ENCODE assay signal across 23 cellular contexts in the genomic region with DNA sequence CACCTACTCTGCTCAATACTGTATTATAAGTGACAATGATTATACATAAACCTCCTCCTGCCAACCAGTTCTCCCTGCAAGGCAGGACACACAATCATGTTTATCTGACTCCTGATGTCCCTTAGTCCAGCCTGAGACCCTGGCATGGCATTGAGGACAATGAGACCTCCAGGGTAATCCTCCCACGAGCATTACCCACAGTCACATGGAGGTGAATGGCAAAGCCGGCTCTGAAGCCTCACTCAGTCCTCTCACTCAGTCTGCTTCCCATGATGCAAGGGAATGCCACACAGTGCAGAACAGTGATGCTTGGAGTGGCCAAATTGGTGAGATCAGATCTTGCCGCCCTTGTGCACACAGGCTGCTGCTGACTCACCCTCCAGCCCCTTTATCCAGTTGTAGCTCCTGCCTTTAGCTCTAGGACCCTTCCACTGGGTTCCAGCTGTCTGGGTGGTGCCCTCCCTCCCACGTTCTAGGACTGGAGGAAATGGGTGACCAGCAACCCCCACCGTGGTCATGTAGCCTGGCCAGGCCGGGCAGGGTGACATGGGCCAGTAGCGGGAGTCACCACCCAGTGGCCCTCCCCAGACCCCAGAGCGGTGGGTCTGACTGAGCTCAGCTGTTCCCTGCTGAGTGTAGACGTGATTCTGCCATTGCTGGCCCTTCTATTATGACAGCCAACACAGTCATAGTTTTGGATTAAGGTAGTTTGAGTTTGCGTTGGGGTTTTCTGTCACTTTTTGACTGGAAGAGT. TPM values are rescaled to one million over a fixed set of nuclear protein-coding genes. Genes with fewer than 3 reads are reported as not detected.
"Had no signal": no experiment of that assay in that cellular context is flagged by ENCODE, and none has a peak within 500 bp of the region (broad histone marks: within the 10 kb centered on the region; RNA-seq: fewer than 3 reads in every experiment).

No MANE protein-coding gene starts in this region.

- ATAC-seq: activated CD4-positive, alpha-beta T cell treated with anti-CD3 and anti-CD28 coated beads for 36 hours; foreskin keratinocyte; naive thymus-derived CD4-positive, alpha-beta T cell had no signal

- H3K9me3 Mint-ChIP-seq: activated B cell treated with CpG ODN at 0.5 μM for 24 hours; activated naive CD4-positive, alpha-beta T cell treated with anti-CD3 and anti-CD28 coated beads, Interleukin-2, amount 10 ng/mL, durations not matched to agents 7 days and 5 days; dendritic cell treated with granulocyte-macrophage colony-stimulating factor and Interleukin-4, amounts not matched to agents 40 ng/mL and 50 ng/mL, for 4 days; immature natural killer cell; neural crest cell; stimulated activated naive CD8-positive, alpha-beta T cell treated with anti-CD3 and anti-CD28 coated beads, Interleukin-15, Interleukin-2, amounts not matched to agents 100 ng/mL and 50 ng/mL, for 24 hours; T-helper 1 cell treated with Interleukin-12 subunit alpha and Interleukin-12 subunit beta and Interleukin-4 antibody, amounts not matched to agents 30 μg/mL and 1 μg/mL, for 36 hours had no signal

- H3K36me3 Mint-ChIP-seq: activated naive CD4-positive, alpha-beta T cell treated with anti-CD3 and anti-CD28 coated beads, Interleukin-2, amount 10 ng/mL, durations not matched to agents 7 days and 5 days; immature natural killer cell; naive thymus-derived CD4-positive, alpha-beta T cell had no signal

- H3K36me3 ChIP-seq: left ventricle myocardium inferior, spleen, tibial nerve, uterus had no signal

- H2AFZ ChIP-seq: hepatocyte had no signal

- H3K27me3 ChIP-seq: tibial nerve, uterus had no signal

- H3K4me1 Mint-ChIP-seq: activated CD4-positive, alpha-beta T cell treated with anti-CD3 and anti-CD28 coated beads for 36 hours; activated naive CD4-positive, alpha-beta T cell treated with anti-CD3 and anti-CD28 coated beads, Interleukin-2, amount 10 ng/mL, durations not matched to agents 7 days and 5 days; immature natural killer cell had no signal

- H3K79me2 ChIP-seq: hepatocyte had no signal

- H3K4me1 ChIP-seq: foreskin keratinocyte had no signal

- H3K27ac ChIP-seq: foreskin keratinocyte, hepatocyte, left ventricle myocardium inferior, spleen, tibial nerve, uterus had no signal

- H3K4me2 ChIP-seq: hepatocyte had no signal

- H3K4me3 ChIP-seq: hepatocyte, left ventricle myocardium inferior, spleen, tibial nerve, uterus had no signal

- H3K27ac Mint-ChIP-seq: activated B cell treated with CpG ODN at 0.5 μM for 24 hours; activated CD4-positive, alpha-beta T cell treated with anti-CD3 and anti-CD28 coated beads for 36 hours; activated naive CD4-positive, alpha-beta T cell treated with anti-CD3 and anti-CD28 coated beads, Interleukin-2, amount 10 ng/mL, durations not matched to agents 7 days and 5 days; dendritic cell treated with granulocyte-macrophage colony-stimulating factor and Interleukin-4, amounts not matched to agents 40 ng/mL and 50 ng/mL, for 4 days; immature natural killer cell; naive thymus-derived CD4-positive, alpha-beta T cell; progenitor cell of endocrine pancreas; stimulated activated naive CD8-positive, alpha-beta T cell treated with anti-CD3 and anti-CD28 coated beads, Interleukin-15, Interleukin-2, amounts not matched to agents 100 ng/mL and 50 ng/mL, for 24 hours; T-helper 1 cell treated with Interleukin-12 subunit alpha and Interleukin-12 subunit beta and Interleukin-4 antibody, amounts not matched to agents 30 μg/mL and 1 μg/mL, for 36 hours had no signal

- H3K9me3 ChIP-seq: left ventricle myocardium inferior, spleen, tibial nerve, uterus had no signal

- DNase-seq: activated B cell treated with CpG ODN at 0.5 μM for 24 hours; activated CD4-positive, alpha-beta T cell treated with anti-CD3 and anti-CD28 coated beads for 36 hours; activated CD4-positive, alpha-beta T cell treated with anti-CD3 and anti-CD28 coated beads, Interleukin-2, amount 50 U/mL, for 4 hours; activated effector memory CD4-positive, alpha-beta T cell treated with anti-CD3 and anti-CD28 coated beads, Interleukin-2, amount 50 U/mL, for 16 hours; activated naive CD4-positive, alpha-beta T cell treated with anti-CD3 and anti-CD28 coated beads, Interleukin-2, amount 10 ng/mL, durations not matched to agents 7 days and 5 days; amygdala; effector CD8-positive, alpha-beta T cell; foreskin keratinocyte; immature natural killer cell; kidney glomerular epithelial cell; left ventricle myocardium inferior; naive thymus-derived CD4-positive, alpha-beta T cell; retina; spleen; stimulated activated CD4-positive, alpha-beta T cell treated with anti-CD3 and anti-CD28 coated beads, Interleukin-4, amount 100 ng/mL, for 1 hour; uterus had no signal

- H3K4me3 Mint-ChIP-seq: activated B cell treated with CpG ODN at 0.5 μM for 24 hours; activated CD4-positive, alpha-beta T cell treated with anti-CD3 and anti-CD28 coated beads for 36 hours; activated naive CD4-positive, alpha-beta T cell treated with anti-CD3 and anti-CD28 coated beads, Interleukin-2, amount 10 ng/mL, durations not matched to agents 7 days and 5 days; dendritic cell treated with granulocyte-macrophage colony-stimulating factor and Interleukin-4, amounts not matched to agents 40 ng/mL and 50 ng/mL, for 4 days; immature natural killer cell; naive thymus-derived CD4-positive, alpha-beta T cell; neural crest cell; stimulated activated naive CD8-positive, alpha-beta T cell treated with anti-CD3 and anti-CD28 coated beads, Interleukin-15, Interleukin-2, amounts not matched to agents 100 ng/mL and 50 ng/mL, for 24 hours; T-helper 1 cell treated with Interleukin-12 subunit alpha and Interleukin-12 subunit beta and Interleukin-4 antibody, amounts not matched to agents 30 μg/mL and 1 μg/mL, for 36 hours had no signal

RNA-seq across cellular contexts. Expression of a gene that starts 5.5 kb away (rescaled TPM):
- total RNA-seq: activated B cell treated with CpG ODN at 0.5 μM for 24 hours had no signal
- polyA plus RNA-seq: immature natural killer cell had no signal
